Comparison of ENCODE assay signal across 1 cellular context in the genomic region with DNA sequence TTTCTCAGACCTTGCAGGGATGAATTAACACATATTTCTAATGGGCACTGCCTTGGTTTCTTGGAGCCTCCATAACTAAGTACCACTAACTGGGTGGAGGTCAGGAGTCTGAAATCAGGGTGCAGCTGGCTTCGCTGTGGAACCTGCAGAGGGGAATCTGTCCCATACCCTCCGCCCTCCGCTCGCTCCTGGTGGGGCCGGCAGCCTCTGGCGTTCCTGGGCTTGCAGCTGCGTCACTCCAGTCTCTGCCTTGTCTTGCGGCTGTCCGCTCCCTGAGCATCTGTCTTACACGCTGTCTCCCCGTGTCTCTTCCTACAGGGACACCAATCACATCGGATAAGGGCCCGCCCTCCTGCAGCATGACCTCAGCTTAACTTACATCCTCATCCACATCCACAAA.
TF ChIP-seq lines count a peak whose summit lies in the region.

No MANE protein-coding gene starts in this region.

TF ChIP-seq in WTC11, 78 proteins besides CTCF, POLR2A, EP300 and RAD21 (continued from another document):
- TF ChIP-seq, protein P1, sequence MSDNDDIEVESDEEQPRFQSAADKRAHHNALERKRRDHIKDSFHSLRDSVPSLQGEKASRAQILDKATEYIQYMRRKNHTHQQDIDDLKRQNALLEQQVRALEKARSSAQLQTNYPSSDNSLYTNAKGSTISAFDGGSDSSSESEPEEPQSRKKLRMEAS (CRISPR knock-in tag; IDR thresholded peaks at IDR 0.05) = no peak
- TF ChIP-seq, protein P2, sequence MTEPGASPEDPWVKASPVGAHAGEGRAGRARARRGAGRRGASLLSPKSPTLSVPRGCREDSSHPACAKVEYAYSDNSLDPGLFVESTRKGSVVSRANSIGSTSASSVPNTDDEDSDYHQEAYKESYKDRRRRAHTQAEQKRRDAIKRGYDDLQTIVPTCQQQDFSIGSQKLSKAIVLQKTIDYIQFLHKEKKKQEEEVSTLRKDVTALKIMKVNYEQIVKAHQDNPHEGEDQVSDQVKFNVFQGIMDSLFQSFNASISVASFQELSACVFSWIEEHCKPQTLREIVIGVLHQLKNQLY (CRISPR knock-in tag; IDR thresholded peaks at IDR 0.05) = no peak
